Comparison of ENCODE assay signal across 26 cellular contexts in genomic region chr11:132103006-132103405, GRCh38.
"Had no signal": no experiment of that assay in that cellular context is flagged by ENCODE, and none has a peak within 500 bp of the region (broad histone marks: within the 10 kb centered on the region; RNA-seq: fewer than 3 reads in every experiment).

No MANE protein-coding gene starts in this region.

- ATAC-seq: foreskin keratinocyte; gastroesophageal sphincter; heart left ventricle; left cardiac atrium; left lung; naive thymus-derived CD4-positive, alpha-beta T cell; stimulated activated memory B cell treated with anti-CD40 and anti-IgM and Interleukin-4, amounts not matched to agents 10 μg/mL and 1 μg/mL and 100 μg/mL, for 72 hours; stimulated activated naive CD8-positive, alpha-beta T cell treated with anti-CD3 and anti-CD28 coated beads, Interleukin-15, Interleukin-2, amounts not matched to agents 100 U/mL and 50 U/mL, for 24 hours had no signal

- H2AFZ ChIP-seq: neural progenitor cell had no signal

- H3K4me2 ChIP-seq: neural progenitor cell had no signal

- H3K27ac ChIP-seq: colonic mucosa, esophagus muscularis mucosa, foreskin keratinocyte, gastroesophageal sphincter, heart left ventricle, left lung, neural progenitor cell, prostate gland, right atrium auricular region, sigmoid colon, testis, tibial artery had no signal

- DNase-seq: colonic mucosa; effector CD8-positive, alpha-beta T cell; foreskin keratinocyte; heart left ventricle; hippocampal formation; left cardiac atrium; left lung; mesendoderm; midbrain; naive thymus-derived CD4-positive, alpha-beta T cell; nucleus accumbens; sigmoid colon; stimulated activated CD4-positive, alpha-beta T cell treated with anti-CD3 and anti-CD28 coated beads, Interleukin-2, amount 100 ng/mL, for 24 hours; stimulated activated CD4-positive, alpha-beta T cell treated with anti-CD3 and anti-CD28 coated beads, Interleukin-4, amount 100 ng/mL, for 24 hours; stimulated activated naive CD8-positive, alpha-beta T cell treated with anti-CD3 and anti-CD28 coated beads, Interleukin-15, Interleukin-2, amounts not matched to agents 100 U/mL and 50 U/mL, for 24 hours; testis; tibial artery had no signal

- H3K4me1 Mint-ChIP-seq: naive thymus-derived CD4-positive, alpha-beta T cell; nephron; stimulated activated memory B cell treated with anti-CD40 and anti-IgM and Interleukin-4, amounts not matched to agents 10 μg/mL and 1 μg/mL and 100 μg/mL, for 72 hours had no signal

- H3K9ac ChIP-seq: neural progenitor cell had no signal

- H3K27me3 ChIP-seq: colonic mucosa, esophagus muscularis mucosa, foreskin keratinocyte, gastroesophageal sphincter, heart left ventricle, left lung, neural progenitor cell, right atrium auricular region, sigmoid colon, testis, tibial artery had no signal

- H3K27ac Mint-ChIP-seq: dendritic cell treated with granulocyte-macrophage colony-stimulating factor and Interleukin-4, amounts not matched to agents 40 ng/mL and 50 ng/mL, for 4 days; naive thymus-derived CD4-positive, alpha-beta T cell; nephron; neural progenitor cell; stimulated activated memory B cell treated with anti-CD40 and anti-IgM and Interleukin-4, amounts not matched to agents 10 μg/mL and 1 μg/mL and 100 μg/mL, for 72 hours; type B pancreatic cell had no signal

- H3K36me3 Mint-ChIP-seq: naive thymus-derived CD4-positive, alpha-beta T cell; neural progenitor cell; stimulated activated memory B cell treated with anti-CD40 and anti-IgM and Interleukin-4, amounts not matched to agents 10 μg/mL and 1 μg/mL and 100 μg/mL, for 72 hours; type B pancreatic cell had no signal

- H3K9me3 Mint-ChIP-seq: dendritic cell treated with granulocyte-macrophage colony-stimulating factor and Interleukin-4, amounts not matched to agents 40 ng/mL and 50 ng/mL, for 4 days; type B pancreatic cell had no signal

- H3K4me1 ChIP-seq: colonic mucosa, gastroesophageal sphincter, heart left ventricle, left lung, prostate gland, sigmoid colon, testis, tibial artery had no signal

- H3K4me3 Mint-ChIP-seq: dendritic cell treated with granulocyte-macrophage colony-stimulating factor and Interleukin-4, amounts not matched to agents 40 ng/mL and 50 ng/mL, for 4 days; naive thymus-derived CD4-positive, alpha-beta T cell; nephron; neural progenitor cell; stimulated activated memory B cell treated with anti-CD40 and anti-IgM and Interleukin-4, amounts not matched to agents 10 μg/mL and 1 μg/mL and 100 μg/mL, for 72 hours; type B pancreatic cell had no signal

- H3K27me3 Mint-ChIP-seq: naive thymus-derived CD4-positive, alpha-beta T cell; stimulated activated memory B cell treated with anti-CD40 and anti-IgM and Interleukin-4, amounts not matched to agents 10 μg/mL and 1 μg/mL and 100 μg/mL, for 72 hours had no signal

- H3K36me3 ChIP-seq: colonic mucosa, esophagus muscularis mucosa, gastroesophageal sphincter, heart left ventricle, left lung, neural progenitor cell, prostate gland, right atrium auricular region, sigmoid colon, tibial artery had no signal

- H3K9me3 ChIP-seq: colonic mucosa, esophagus muscularis mucosa, gastroesophageal sphincter, heart left ventricle, left lung, prostate gland, right atrium auricular region, sigmoid colon, testis, tibial artery had no signal

- H3K4me3 ChIP-seq: colonic mucosa, esophagus muscularis mucosa, gastroesophageal sphincter, heart left ventricle, left lung, neural progenitor cell, prostate gland, right atrium auricular region, sigmoid colon, testis, tibial artery had no signal
